In the genomic region with DNA sequence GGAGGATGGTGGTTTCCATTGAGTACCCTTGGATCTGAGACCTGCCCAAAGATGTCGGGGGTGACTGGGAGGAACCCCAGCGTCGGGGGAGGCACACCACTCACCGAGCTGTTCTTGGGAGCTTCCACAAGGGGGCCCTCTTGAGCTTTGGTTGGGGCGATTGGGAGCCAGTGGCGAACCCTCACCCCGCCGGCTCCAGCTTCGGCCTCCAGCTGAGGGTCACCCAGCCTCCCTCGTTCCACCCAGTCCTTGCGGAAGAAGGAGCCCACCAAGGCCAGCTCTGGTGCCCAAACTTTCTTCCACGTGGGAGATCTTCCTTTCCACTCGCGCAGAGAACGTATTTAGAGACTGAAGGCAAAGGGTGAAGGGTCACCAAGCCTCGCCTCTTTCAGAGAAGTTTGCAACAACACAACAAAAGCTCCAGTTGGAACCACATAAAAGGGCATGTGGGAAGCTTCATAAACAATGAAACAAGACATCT, we compare ENCODE assay signal across 7 cellular contexts. TPM values are rescaled to one million over a fixed set of nuclear protein-coding genes. Genes with fewer than 3 reads are reported as not detected.
A peak's percentile ranks its signal among the peaks of the same experiment; 100 is the strongest.
DNase-seq lines count a peak whose midpoint lies in the region; ATAC-seq and TF ChIP-seq lines count a peak whose summit lies in the region.

No MANE protein-coding gene starts in this region.

- intact Hi-C loops in left colon (cut with DNase I, micrococcal nuclease): no loop called here

- in situ Hi-C loops in astrocyte of the spinal cord (cut with HindIII; ENCODE audit: low sequenced_read_pairs): no loop called here

- peak; percentile 66 for TF ChIP-seq CTCF in astrocyte of the spinal cord (IDR thresholded peaks at IDR 0.05; ENCODE audit: low read depth, low read length)

- peak; percentile 94 for DNase-seq in H7
- DNase-seq in SJCRH30: peak; percentile 62 to 82
- DNase-seq in astrocyte of the spinal cord (ENCODE audit: low read depth, low spot score): peak; percentile 28
- peak in 1 of 2 donors; percentile 59 for DNase-seq in left colon
- DNase-seq in stimulated activated CD8-positive, alpha-beta memory T cell treated with anti-CD3 and anti-CD28 coated beads, Interleukin-12 subunit alpha, Interleukin-12 subunit beta, amount 100 ng/mL, for 1 hour (ENCODE audit: low read depth): peak; percentile 33
- no peak for DNase-seq in NCI-H2171 (lab: John Stamatoyannopoulos, UW)

- no peak overlapping the region for H3K27ac ChIP-seq in SJCRH30

- peak; percentile 86 for ATAC-seq in left colon
- no peak for ATAC-seq in HG03378 (IDR thresholded peaks at IDR 0.05; ENCODE audit: unreplicated experiment)

- H3K4me3 ChIP-seq in H7 (ENCODE audit: insufficient read depth, low read depth, low read length) (no peak overlapping the region), SJCRH30 (no peak overlapping the region), astrocyte of the spinal cord (ENCODE audit: low read depth, low read length) (no peak overlapping the region)

- peaks cover 10% of the 10 kb centered on the region for H3K9me3 ChIP-seq in SJCRH30 (replicated peaks)

- no peaks in the 10 kb centered on the region for H3K27me3 ChIP-seq in H7 (ENCODE audit: control insufficient read depth, insufficient read depth, low read length)
- H3K27me3 ChIP-seq in SJCRH30: no peaks in the 10 kb centered on the region

- 0 out of 2 replicates have a peak, but pooled peaks cover 7% of the 10 kb centered on the region for H3K4me1 ChIP-seq in SJCRH30

- no peaks in the 10 kb centered on the region for H3K36me3 ChIP-seq in H7 (replicated peaks; ENCODE audit: control insufficient read depth, insufficient read depth, low read length)
- H3K36me3 ChIP-seq in SJCRH30: no peaks in the 10 kb centered on the region

RNA-seq across cellular contexts. Expression of gene APCDD1L, which starts 33.6 kb away (rescaled TPM):
- total RNA-seq in H7 (2014; rRNA removed; shearing (Covaris generic)): 1.5 and 2.6 TPM in 2 replicates
- 0.05 TPM in 1 of 2 replicates, not detected in the other for total RNA-seq in SJCRH30 (2014; rRNA removed; shearing (Covaris generic))
- total RNA-seq in left colon: under 1 TPM; 0.40 to 0.50 TPM
